ENCODE assay signal across 21 cellular contexts in genomic region chr1:192631749-192632148, GRCh38. TPM values are rescaled to one million over a fixed set of nuclear protein-coding genes. Genes with fewer than 3 reads are reported as not detected.
"Had no signal": no experiment of that assay in that cellular context is flagged by ENCODE, and none has a peak within 500 bp of the region (broad histone marks: within the 10 kb centered on the region; RNA-seq: fewer than 3 reads in every experiment).

No MANE protein-coding gene starts in this region.

- H3K4me3 Mint-ChIP-seq: activated CD4-positive, alpha-beta T cell treated with anti-CD3 and anti-CD28 coated beads, Interleukin-2, amount 10 ng/mL, durations not matched to agents 24 days and 14 days; activated CD8-positive, alpha-beta T cell treated with anti-CD3 and anti-CD28 coated beads for 36 hours; activated naive CD4-positive, alpha-beta T cell treated with anti-CD3 and anti-CD28 coated beads, Interleukin-2, amount 10 ng/mL, durations not matched to agents 7 days and 5 days; activated naive CD8-positive, alpha-beta T cell treated with anti-CD3 and anti-CD28 coated beads, Interleukin-2, amount 50 U/mL, for 24 hours; activated T-cell treated with anti-CD3 and anti-CD28 coated beads, Interleukin-2, amount 50 U/mL, for 24 hours; brain; central memory CD8-positive, alpha-beta T cell; stimulated activated naive CD8-positive, alpha-beta T cell treated with anti-CD3 and anti-CD28 coated beads, Interleukin-15, Interleukin-2, amounts not matched to agents 100 ng/mL and 50 ng/mL, for 24 hours had no signal

- H3K4me1 Mint-ChIP-seq: activated CD4-positive, alpha-beta T cell treated with anti-CD3 and anti-CD28 coated beads, Interleukin-2, amount 10 ng/mL, durations not matched to agents 24 days and 14 days; activated naive CD4-positive, alpha-beta T cell treated with anti-CD3 and anti-CD28 coated beads, Interleukin-2, amount 10 ng/mL, durations not matched to agents 7 days and 5 days; central memory CD8-positive, alpha-beta T cell had no signal

- H3K27me3 ChIP-seq: colonic mucosa, tibial nerve had no signal

- H3K27me3 Mint-ChIP-seq: central memory CD8-positive, alpha-beta T cell had no signal

- H3K9me3 Mint-ChIP-seq: activated CD4-positive, alpha-beta T cell treated with anti-CD3 and anti-CD28 coated beads, Interleukin-2, amount 10 ng/mL, durations not matched to agents 24 days and 14 days; activated CD8-positive, alpha-beta T cell treated with anti-CD3 and anti-CD28 coated beads for 36 hours; activated naive CD4-positive, alpha-beta T cell treated with anti-CD3 and anti-CD28 coated beads, Interleukin-2, amount 10 ng/mL, durations not matched to agents 7 days and 5 days; activated naive CD8-positive, alpha-beta T cell treated with anti-CD3 and anti-CD28 coated beads, Interleukin-2, amount 50 U/mL, for 24 hours; activated T-cell treated with anti-CD3 and anti-CD28 coated beads, Interleukin-2, amount 50 U/mL, for 24 hours; activated T-helper 2 cell treated with anti-CD3 and anti-CD28 coated beads, Interferon-gamma antibody, Interleukin-2, Interleukin-4, amounts not matched to agents 10 μg/mL and 5 μg/mL and 100 μg/mL, durations not matched to agents 14 hours and 24 hours and 36 hours; brain; central memory CD8-positive, alpha-beta T cell; stimulated activated naive CD8-positive, alpha-beta T cell treated with anti-CD3 and anti-CD28 coated beads, Interleukin-15, Interleukin-2, amounts not matched to agents 100 ng/mL and 50 ng/mL, for 24 hours had no signal

- H3K27ac Mint-ChIP-seq: activated CD4-positive, alpha-beta T cell treated with anti-CD3 and anti-CD28 coated beads, Interleukin-2, amount 10 ng/mL, durations not matched to agents 24 days and 14 days; activated CD8-positive, alpha-beta T cell treated with anti-CD3 and anti-CD28 coated beads for 36 hours; activated naive CD4-positive, alpha-beta T cell treated with anti-CD3 and anti-CD28 coated beads, Interleukin-2, amount 10 ng/mL, durations not matched to agents 7 days and 5 days; activated naive CD8-positive, alpha-beta T cell treated with anti-CD3 and anti-CD28 coated beads, Interleukin-2, amount 50 U/mL, for 24 hours; activated T-cell treated with anti-CD3 and anti-CD28 coated beads, Interleukin-2, amount 50 U/mL, for 24 hours; activated T-helper 2 cell treated with anti-CD3 and anti-CD28 coated beads, Interferon-gamma antibody, Interleukin-2, Interleukin-4, amounts not matched to agents 10 μg/mL and 5 μg/mL and 100 μg/mL, durations not matched to agents 14 hours and 24 hours and 36 hours; brain; stimulated activated naive CD8-positive, alpha-beta T cell treated with anti-CD3 and anti-CD28 coated beads, Interleukin-15, Interleukin-2, amounts not matched to agents 100 ng/mL and 50 ng/mL, for 24 hours had no signal

- H3K36me3 ChIP-seq: colonic mucosa, tibial nerve had no signal

- H3K27ac ChIP-seq: colonic mucosa, tibial nerve had no signal

- H3K4me1 ChIP-seq: colonic mucosa, tibial nerve had no signal

- H3K9me3 ChIP-seq: colonic mucosa, tibial nerve had no signal

- H3K4me3 ChIP-seq: colonic mucosa, tibial nerve had no signal

- DNase-seq: activated CD4-positive, alpha-beta T cell treated with anti-CD3 and anti-CD28 coated beads, Interleukin-2, amount 10 ng/mL, durations not matched to agents 24 days and 14 days; activated CD4-positive, CD25-positive, alpha-beta regulatory T cell; activated CD8-positive, alpha-beta T cell treated with anti-CD3 and anti-CD28 coated beads for 36 hours; activated naive CD4-positive, alpha-beta T cell treated with anti-CD3 and anti-CD28 coated beads, Interleukin-2, amount 10 ng/mL, durations not matched to agents 7 days and 5 days; activated naive CD8-positive, alpha-beta T cell treated with anti-CD3 and anti-CD28 coated beads, Interleukin-2, amount 50 U/mL, for 24 hours; activated T-cell treated with anti-CD3 and anti-CD28 coated beads, Interleukin-2, amount 50 U/mL, for 24 hours; anterior cingulate cortex; colonic mucosa; stimulated activated CD4-positive, alpha-beta T cell treated with anti-CD3 and anti-CD28 coated beads, Interleukin-2, amount 100 ng/mL, for 24 hours had no signal

- H3K36me3 Mint-ChIP-seq: activated naive CD4-positive, alpha-beta T cell treated with anti-CD3 and anti-CD28 coated beads, Interleukin-2, amount 10 ng/mL, durations not matched to agents 7 days and 5 days; brain had no signal

RNA-seq across cellular contexts. Expression of gene RGS13, which starts 4.2 kb away (rescaled TPM):
- total RNA-seq: activated CD4-positive, alpha-beta T cell treated with anti-CD3 and anti-CD28 coated beads, Interleukin-2, amount 10 ng/mL, durations not matched to agents 24 days and 14 days; activated CD8-positive, alpha-beta T cell treated with anti-CD3 and anti-CD28 coated beads for 36 hours; activated T-helper 2 cell treated with anti-CD3 and anti-CD28 coated beads, Interferon-gamma antibody, Interleukin-2, Interleukin-4, amounts not matched to agents 10 μg/mL and 5 μg/mL and 100 μg/mL, durations not matched to agents 14 hours and 24 hours and 36 hours; epithelial cell of proximal tubule; frontal cortex; left lobe of liver; lung microvascular endothelial cell; progenitor cell of endocrine pancreas had no signal
- polyA plus RNA-seq: keratinocyte, neural cell had no signal

RNA-seq across cellular contexts. Expression of gene RGS1, which starts 56.2 kb away (rescaled TPM):
- total RNA-seq: epithelial cell of proximal tubule, lung microvascular endothelial cell had no signal
- polyA plus RNA-seq: neural cell had no signal
